27 cellular contexts compared by ENCODE assay signal in genomic region chr6:143177706-143178105, GRCh38.
"Had no signal": no experiment of that assay in that cellular context is flagged by ENCODE, and none has a peak within 500 bp of the region (broad histone marks: within the 10 kb centered on the region; RNA-seq: fewer than 3 reads in every experiment).

No MANE protein-coding gene starts in this region.

- DNase-seq: naive B cell; naive thymus-derived CD8-positive, alpha-beta T cell; nephron progenitor cell; occipital lobe; ovary; right cardiac atrium; sigmoid colon; small intestine; stimulated activated CD4-positive, alpha-beta T cell treated with anti-CD3 and anti-CD28 coated beads, Interleukin-15, amount 100 ng/mL, for 24 hours; stimulated activated CD4-positive, alpha-beta T cell treated with anti-CD3 and anti-CD28 coated beads, Interleukin-2, amount 100 ng/mL, for 24 hours; stimulated activated CD4-positive, alpha-beta T cell treated with anti-CD3 and anti-CD28 coated beads, Interleukin-2, amount 100 ng/mL, for 48 hours; stimulated activated CD4-positive, alpha-beta T cell treated with anti-CD3 and anti-CD28 coated beads, Interleukin-4, amount 100 ng/mL, for 24 hours; stimulated activated naive B cell treated with anti-CD40 and anti-IgM and Interleukin-4, amounts not matched to agents 10 μg/mL and 1 μg/mL and 100 μg/mL, for 72 hours; stimulated activated naive CD4-positive, alpha-beta T cell treated with Interleukin-2 at 50 U/mL for 16 hours; stomach; thyroid gland; uterus had no signal

- H3K36me3 ChIP-seq: ovary, sigmoid colon, thyroid gland, uterus had no signal

- H3K4me3 ChIP-seq: ovary, psoas muscle, sigmoid colon, stomach, thoracic aorta, thyroid gland, tibial nerve, uterus had no signal

- H3K4me1 Mint-ChIP-seq: naive B cell; nephron progenitor cell; neural crest cell; stimulated activated effector memory CD8-positive, alpha-beta T cell treated with anti-CD3 and anti-CD28 coated beads, Interleukin-12 subunit alpha, Interleukin-12 subunit beta, amount 100 ng/mL, for 72 hours had no signal

- H3K4me1 ChIP-seq: parathyroid adenoma, sigmoid colon, stomach, thyroid gland, uterus had no signal

- H3K9me3 ChIP-seq: ovary, psoas muscle, thoracic aorta, thyroid gland, uterus had no signal

- H3K27me3 ChIP-seq: ovary, sigmoid colon, stomach, thyroid gland, tibial nerve, uterus had no signal

- H3K9ac ChIP-seq: parathyroid adenoma had no signal

- H3K4me3 Mint-ChIP-seq: naive thymus-derived CD8-positive, alpha-beta T cell; natural killer cell treated with Interleukin-12 subunit alpha and Interleukin-12 subunit beta and Interleukin-15 and Interleukin-18, amount 100 ng/mL, for 72 hours; nephron progenitor cell; neural crest cell; stimulated activated effector memory CD8-positive, alpha-beta T cell treated with anti-CD3 and anti-CD28 coated beads, Interleukin-12 subunit alpha, Interleukin-12 subunit beta, amount 100 ng/mL, for 72 hours; stimulated activated naive B cell treated with anti-CD40 and anti-IgM and Interleukin-4, amounts not matched to agents 10 μg/mL and 1 μg/mL and 100 μg/mL, for 72 hours; stimulated activated naive CD8-positive, alpha-beta T cell treated with anti-CD3 and anti-CD28 coated beads, Interleukin-15, Interleukin-2, amounts not matched to agents 100 ng/mL and 50 ng/mL, for 24 hours; type B pancreatic cell had no signal

- H3K27ac Mint-ChIP-seq: naive B cell; naive thymus-derived CD8-positive, alpha-beta T cell; natural killer cell treated with Interleukin-12 subunit alpha and Interleukin-12 subunit beta and Interleukin-15 and Interleukin-18, amount 100 ng/mL, for 72 hours; nephron progenitor cell; progenitor cell of endocrine pancreas; stimulated activated effector memory CD8-positive, alpha-beta T cell treated with anti-CD3 and anti-CD28 coated beads, Interleukin-12 subunit alpha, Interleukin-12 subunit beta, amount 100 ng/mL, for 72 hours; stimulated activated naive B cell treated with anti-CD40 and anti-IgM and Interleukin-4, amounts not matched to agents 10 μg/mL and 1 μg/mL and 100 μg/mL, for 72 hours; stimulated activated naive CD8-positive, alpha-beta T cell treated with anti-CD3 and anti-CD28 coated beads, Interleukin-15, Interleukin-2, amounts not matched to agents 100 ng/mL and 50 ng/mL, for 24 hours; type B pancreatic cell had no signal

- FAIRE-seq: small intestine had no signal

- H3K27me3 Mint-ChIP-seq: naive B cell; naive thymus-derived CD8-positive, alpha-beta T cell; natural killer cell treated with Interleukin-12 subunit alpha and Interleukin-12 subunit beta and Interleukin-15 and Interleukin-18, amount 100 ng/mL, for 72 hours; progenitor cell of endocrine pancreas; stimulated activated naive B cell treated with anti-CD40 and anti-IgM and Interleukin-4, amounts not matched to agents 10 μg/mL and 1 μg/mL and 100 μg/mL, for 72 hours; stimulated activated naive CD8-positive, alpha-beta T cell treated with anti-CD3 and anti-CD28 coated beads, Interleukin-15, Interleukin-2, amounts not matched to agents 100 ng/mL and 50 ng/mL, for 24 hours; type B pancreatic cell had no signal

- H2AFZ ChIP-seq: parathyroid adenoma had no signal

- ATAC-seq: naive thymus-derived CD8-positive, alpha-beta T cell; psoas muscle; stimulated activated effector memory CD8-positive, alpha-beta T cell treated with anti-CD3 and anti-CD28 coated beads, Interleukin-12 subunit alpha, Interleukin-12 subunit beta, amount 100 ng/mL, for 72 hours; stimulated activated naive B cell treated with anti-CD40 and anti-IgM and Interleukin-4, amounts not matched to agents 10 μg/mL and 1 μg/mL and 100 μg/mL, for 72 hours had no signal

- H3K27ac ChIP-seq: ovary, parathyroid adenoma, psoas muscle, sigmoid colon, stomach, thoracic aorta, thyroid gland, tibial nerve, uterus had no signal

- H3K36me3 Mint-ChIP-seq: stimulated activated effector memory CD8-positive, alpha-beta T cell treated with anti-CD3 and anti-CD28 coated beads, Interleukin-12 subunit alpha, Interleukin-12 subunit beta, amount 100 ng/mL, for 72 hours had no signal
